1 cellular context compared by ENCODE assay signal in genomic region chr12:39081910-39082309, GRCh38.
TF ChIP-seq lines count a peak whose summit lies in the region.

No MANE protein-coding gene starts in this region.

TF ChIP-seq in GM12878, 131 proteins besides CTCF, POLR2A, EP300 and RAD21 (continued from another document and continues in another):
- TF ChIP-seq, protein P1, sequence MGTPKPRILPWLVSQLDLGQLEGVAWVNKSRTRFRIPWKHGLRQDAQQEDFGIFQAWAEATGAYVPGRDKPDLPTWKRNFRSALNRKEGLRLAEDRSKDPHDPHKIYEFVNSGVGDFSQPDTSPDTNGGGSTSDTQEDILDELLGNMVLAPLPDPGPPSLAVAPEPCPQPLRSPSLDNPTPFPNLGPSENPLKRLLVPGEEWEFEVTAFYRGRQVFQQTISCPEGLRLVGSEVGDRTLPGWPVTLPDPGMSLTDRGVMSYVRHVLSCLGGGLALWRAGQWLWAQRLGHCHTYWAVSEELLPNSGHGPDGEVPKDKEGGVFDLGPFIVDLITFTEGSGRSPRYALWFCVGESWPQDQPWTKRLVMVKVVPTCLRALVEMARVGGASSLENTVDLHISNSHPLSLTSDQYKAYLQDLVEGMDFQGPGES (IDR thresholded peaks at IDR 0.05) = no peak
- TF ChIP-seq NR2F1 (conservative IDR thresholded peaks at IDR 0.05) (peak; percentile 57), ZNF274 (IDR thresholded peaks at IDR 0.05; ENCODE audit: insufficient read depth, insufficient read length) (no peak), NRF1 (conservative IDR thresholded peaks at IDR 0.05; ENCODE audit: low read depth, low read length) (no peak), SUPT20H (IDR thresholded peaks at IDR 0.05; ENCODE audit: borderline replicate concordance, control insufficient read depth, low read depth, low read length) (no peak), ZZZ3 (IDR thresholded peaks at IDR 0.05; ENCODE audit: control insufficient read depth, insufficient read length, low read depth) (no peak), GABPA (IDR thresholded peaks at IDR 0.05; ENCODE audit: low read depth) (no peak), USF2 (IDR thresholded peaks at IDR 0.05; ENCODE audit: borderline replicate concordance, low read depth, low read length) (no peak), YBX1 (IDR thresholded peaks at IDR 0.05) (no peak), SUZ12 (IDR thresholded peaks at IDR 0.05; ENCODE audit: unreplicated experiment) (no peak), FOXK2 (IDR thresholded peaks at IDR 0.05) (no peak), ATF2 (IDR thresholded peaks at IDR 0.05; ENCODE audit: low read length) (no peak), KDM1A (IDR thresholded peaks at IDR 0.05; ENCODE audit: borderline replicate concordance) (no peak), CREM (IDR thresholded peaks at IDR 0.05; ENCODE audit: low read depth) (no peak), ETV6 (conservative IDR thresholded peaks at IDR 0.05 in 1 of 2, IDR thresholded peaks at IDR 0.05 in 1 of 2; ENCODE audit: borderline replicate concordance in 1 of 2, low read depth in 1 of 2) (no peak), RAD51 (IDR thresholded peaks at IDR 0.05) (0 out of 2 replicates have a peak, but pooled peaks have one; percentile 12), YY1 (IDR thresholded peaks at IDR 0.05; ENCODE audit: low read depth, low read length) (no peak), NFYA (IDR thresholded peaks at IDR 0.05; ENCODE audit: borderline replicate concordance, low read depth, low read length) (no peak), CREB1 (IDR thresholded peaks at IDR 0.05; ENCODE audit: low read depth) (no peak), BACH1 (IDR thresholded peaks at IDR 0.05; ENCODE audit: borderline replicate concordance) (peak; percentile 60; the same call in 1 of the 2 replicates), CUX1 (IDR thresholded peaks at IDR 0.05; ENCODE audit: insufficient replicate concordance, low read depth, low read length) (no peak), RELA (IDR thresholded peaks at IDR 0.05; ENCODE audit: borderline replicate concordance, partially characterized antibody) (no peak), HSF1 (IDR thresholded peaks at IDR 0.05; ENCODE audit: low read depth, low read length) (no peak), REST (IDR thresholded peaks at IDR 0.05; ENCODE audit: low read depth, low read length) (no peak), RFX5 (IDR thresholded peaks at IDR 0.05; ENCODE audit: low read depth, low read length) (no peak), IRF4 (IDR thresholded peaks at IDR 0.05; ENCODE audit: low read depth, low read length) (no peak), NBN (IDR thresholded peaks at IDR 0.05) (0 out of 2 replicates have a peak, but pooled peaks have one; percentile 33), CBX5 (IDR thresholded peaks at IDR 0.05; ENCODE audit: low read depth) (no peak)
- TF ChIP-seq, protein P2, sequence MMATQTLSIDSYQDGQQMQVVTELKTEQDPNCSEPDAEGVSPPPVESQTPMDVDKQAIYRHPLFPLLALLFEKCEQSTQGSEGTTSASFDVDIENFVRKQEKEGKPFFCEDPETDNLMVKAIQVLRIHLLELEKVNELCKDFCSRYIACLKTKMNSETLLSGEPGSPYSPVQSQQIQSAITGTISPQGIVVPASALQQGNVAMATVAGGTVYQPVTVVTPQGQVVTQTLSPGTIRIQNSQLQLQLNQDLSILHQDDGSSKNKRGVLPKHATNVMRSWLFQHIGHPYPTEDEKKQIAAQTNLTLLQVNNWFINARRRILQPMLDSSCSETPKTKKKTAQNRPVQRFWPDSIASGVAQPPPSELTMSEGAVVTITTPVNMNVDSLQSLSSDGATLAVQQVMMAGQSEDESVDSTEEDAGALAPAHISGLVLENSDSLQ (IDR thresholded peaks at IDR 0.05) = peak; percentile 65
- TF ChIP-seq, protein P3, sequence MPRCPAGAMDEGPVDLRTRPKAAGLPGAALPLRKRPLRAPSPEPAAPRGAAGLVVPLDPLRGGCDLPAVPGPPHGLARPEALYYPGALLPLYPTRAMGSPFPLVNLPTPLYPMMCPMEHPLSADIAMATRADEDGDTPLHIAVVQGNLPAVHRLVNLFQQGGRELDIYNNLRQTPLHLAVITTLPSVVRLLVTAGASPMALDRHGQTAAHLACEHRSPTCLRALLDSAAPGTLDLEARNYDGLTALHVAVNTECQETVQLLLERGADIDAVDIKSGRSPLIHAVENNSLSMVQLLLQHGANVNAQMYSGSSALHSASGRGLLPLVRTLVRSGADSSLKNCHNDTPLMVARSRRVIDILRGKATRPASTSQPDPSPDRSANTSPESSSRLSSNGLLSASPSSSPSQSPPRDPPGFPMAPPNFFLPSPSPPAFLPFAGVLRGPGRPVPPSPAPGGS (IDR thresholded peaks at IDR 0.05; ENCODE audit: borderline replicate concordance, insufficient read depth, low read depth, low read length, poor library complexity, severe bottlenecking) = no peak
- TF ChIP-seq, protein P4, sequence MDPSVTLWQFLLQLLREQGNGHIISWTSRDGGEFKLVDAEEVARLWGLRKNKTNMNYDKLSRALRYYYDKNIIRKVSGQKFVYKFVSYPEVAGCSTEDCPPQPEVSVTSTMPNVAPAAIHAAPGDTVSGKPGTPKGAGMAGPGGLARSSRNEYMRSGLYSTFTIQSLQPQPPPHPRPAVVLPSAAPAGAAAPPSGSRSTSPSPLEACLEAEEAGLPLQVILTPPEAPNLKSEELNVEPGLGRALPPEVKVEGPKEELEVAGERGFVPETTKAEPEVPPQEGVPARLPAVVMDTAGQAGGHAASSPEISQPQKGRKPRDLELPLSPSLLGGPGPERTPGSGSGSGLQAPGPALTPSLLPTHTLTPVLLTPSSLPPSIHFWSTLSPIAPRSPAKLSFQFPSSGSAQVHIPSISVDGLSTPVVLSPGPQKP (IDR thresholded peaks at IDR 0.05; ENCODE audit: low read depth, low read length) = no peak
- TF ChIP-seq, protein P5, sequence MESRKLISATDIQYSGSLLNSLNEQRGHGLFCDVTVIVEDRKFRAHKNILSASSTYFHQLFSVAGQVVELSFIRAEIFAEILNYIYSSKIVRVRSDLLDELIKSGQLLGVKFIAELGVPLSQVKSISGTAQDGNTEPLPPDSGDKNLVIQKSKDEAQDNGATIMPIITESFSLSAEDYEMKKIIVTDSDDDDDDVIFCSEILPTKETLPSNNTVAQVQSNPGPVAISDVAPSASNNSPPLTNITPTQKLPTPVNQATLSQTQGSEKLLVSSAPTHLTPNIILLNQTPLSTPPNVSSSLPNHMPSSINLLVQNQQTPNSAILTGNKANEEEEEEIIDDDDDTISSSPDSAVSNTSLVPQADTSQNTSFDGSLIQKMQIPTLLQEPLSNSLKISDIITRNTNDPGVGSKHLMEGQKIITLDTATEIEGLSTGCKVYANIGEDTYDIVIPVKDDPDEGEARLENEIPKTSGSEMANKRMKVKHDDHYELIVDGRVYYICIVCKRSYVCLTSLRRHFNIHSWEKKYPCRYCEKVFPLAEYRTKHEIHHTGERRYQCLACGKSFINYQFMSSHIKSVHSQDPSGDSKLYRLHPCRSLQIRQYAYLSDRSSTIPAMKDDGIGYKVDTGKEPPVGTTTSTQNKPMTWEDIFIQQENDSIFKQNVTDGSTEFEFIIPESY (IDR thresholded peaks at IDR 0.05) = no peak
- TF ChIP-seq, protein P6, sequence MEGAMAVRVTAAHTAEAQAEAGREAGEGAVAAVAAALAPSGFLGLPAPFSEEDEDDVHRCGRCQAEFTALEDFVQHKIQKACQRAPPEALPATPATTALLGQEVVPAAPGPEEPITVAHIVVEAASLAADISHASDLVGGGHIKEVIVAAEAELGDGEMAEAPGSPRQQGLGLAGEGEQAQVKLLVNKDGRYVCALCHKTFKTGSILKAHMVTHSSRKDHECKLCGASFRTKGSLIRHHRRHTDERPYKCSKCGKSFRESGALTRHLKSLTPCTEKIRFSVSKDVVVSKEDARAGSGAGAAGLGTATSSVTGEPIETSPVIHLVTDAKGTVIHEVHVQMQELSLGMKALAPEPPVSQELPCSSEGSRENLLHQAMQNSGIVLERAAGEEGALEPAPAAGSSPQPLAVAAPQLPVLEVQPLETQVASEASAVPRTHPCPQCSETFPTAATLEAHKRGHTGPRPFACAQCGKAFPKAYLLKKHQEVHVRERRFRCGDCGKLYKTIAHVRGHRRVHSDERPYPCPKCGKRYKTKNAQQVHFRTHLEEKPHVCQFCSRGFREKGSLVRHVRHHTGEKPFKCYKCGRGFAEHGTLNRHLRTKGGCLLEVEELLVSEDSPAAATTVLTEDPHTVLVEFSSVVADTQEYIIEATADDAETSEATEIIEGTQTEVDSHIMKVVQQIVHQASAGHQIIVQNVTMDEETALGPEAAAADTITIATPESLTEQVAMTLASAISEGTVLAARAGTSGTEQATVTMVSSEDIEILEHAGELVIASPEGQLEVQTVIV (IDR thresholded peaks at IDR 0.05; ENCODE audit: borderline replicate concordance, partially characterized antibody) = no peak
